ENCODE assay signal across 1 cellular context in genomic region chr19:8320564-8321066, GRCh38.
TF ChIP-seq lines count a peak whose summit lies in the region.

No MANE protein-coding gene starts in this region.

TF ChIP-seq in K562, 482 proteins besides CTCF, POLR2A, EP300 and RAD21 (continues in another document):
- TF ChIP-seq ZHX1 (conservative IDR thresholded peaks at IDR 0.05; ENCODE audit: low read length) (no peak), RNF219 (CRISPR knock-in tag; IDR thresholded peaks at IDR 0.05) (no peak), THAP7 (CRISPR knock-in tag; IDR thresholded peaks at IDR 0.05) (no peak), HNRNPL (IDR thresholded peaks at IDR 0.05; ENCODE audit: low read depth, low read length) (no peak), GABPB2 (CRISPR knock-in tag; conservative IDR thresholded peaks at IDR 0.05) (no peak), EP400 (IDR thresholded peaks at IDR 0.05) (no peak), ZNF146 (CRISPR knock-in tag; IDR thresholded peaks at IDR 0.05; ENCODE audit: unreplicated experiment) (no peak), ZBTB17 (CRISPR knock-in tag; IDR thresholded peaks at IDR 0.05) (no peak), E2F8 (IDR thresholded peaks at IDR 0.05; ENCODE audit: low read depth, partially characterized antibody) (no peak), BRD4 (IDR thresholded peaks at IDR 0.05) (no peak), ZNF143 (CRISPR knock-in tag; IDR thresholded peaks at IDR 0.05) (no peak), MCM2 (IDR thresholded peaks at IDR 0.05; ENCODE audit: low read depth) (no peak), THAP12 (CRISPR knock-in tag; IDR thresholded peaks at IDR 0.05) (no peak), ZNF778 (CRISPR knock-in tag; IDR thresholded peaks at IDR 0.05) (no peak), ETV1 (tag; conservative IDR thresholded peaks at IDR 0.05; ENCODE audit: low read depth) (no peak), GMEB1 (CRISPR knock-in tag; IDR thresholded peaks at IDR 0.05) (no peak), CREM (IDR thresholded peaks at IDR 0.05; ENCODE audit: low read depth) (no peak), ETV6 (IDR thresholded peaks at IDR 0.05; ENCODE audit: borderline replicate concordance in 1 of 2, low read depth in 2 of 2, low read length in 1 of 2) (no peak), ETV6 (CRISPR knock-in tag; IDR thresholded peaks at IDR 0.05; ENCODE audit: borderline replicate concordance) (no peak), RCOR1 (IDR thresholded peaks at IDR 0.05; ENCODE audit: borderline replicate concordance in 1 of 2, low read depth in 2 of 2, low read length in 2 of 2) (no peak), CBFA2T3 (IDR thresholded peaks at IDR 0.05) (no peak), SETDB1 (IDR thresholded peaks at IDR 0.05; ENCODE audit: low read length) (no peak), ATF4 (CRISPR knock-in tag; IDR thresholded peaks at IDR 0.05) (no peak), GTF2B (IDR thresholded peaks at IDR 0.05; ENCODE audit: extremely low read depth, insufficient read length) (no peak), NBN (IDR thresholded peaks at IDR 0.05; ENCODE audit: low read depth) (0 out of 2 replicates have a peak, but pooled peaks have one; percentile 10), SNIP1 (IDR thresholded peaks at IDR 0.05; ENCODE audit: low read depth) (0 out of 2 replicates have a peak, but pooled peaks have one; percentile 9), HNRNPUL1 (IDR thresholded peaks at IDR 0.05; ENCODE audit: low read length) (no peak), ELF4 (CRISPR knock-in tag; IDR thresholded peaks at IDR 0.05) (0 out of 2 replicates have a peak, but pooled peaks have one; percentile 14), KAT8 (IDR thresholded peaks at IDR 0.05; ENCODE audit: low read depth) (no peak), ATF6 (CRISPR knock-in tag; IDR thresholded peaks at IDR 0.05) (no peak), ZBTB33 (CRISPR knock-in tag; IDR thresholded peaks at IDR 0.05) (no peak), ZBED1 (IDR thresholded peaks at IDR 0.05) (0 out of 2 replicates have a peak, but pooled peaks have one; percentile 17), BCOR (IDR thresholded peaks at IDR 0.05) (no peak), YY1 (IDR thresholded peaks at IDR 0.05; ENCODE audit: borderline replicate concordance in 1 of 3, control insufficient read depth in 1 of 3, extremely low read depth in 1 of 3, insufficient read depth in 3 of 3, insufficient read length in 1 of 3, insufficient replicate concordance in 2 of 3, low read depth in 1 of 3, low read length in 2 of 3) (peak in 1 of 3 experiments; percentile 51), CREB3L1 (IDR thresholded peaks at IDR 0.05; ENCODE audit: borderline replicate concordance, low read depth) (no peak), CSDE1 (IDR thresholded peaks at IDR 0.05) (no peak), ERF (CRISPR knock-in tag; IDR thresholded peaks at IDR 0.05) (no peak)
